1 cellular context compared by ENCODE assay signal in the genomic region with DNA sequence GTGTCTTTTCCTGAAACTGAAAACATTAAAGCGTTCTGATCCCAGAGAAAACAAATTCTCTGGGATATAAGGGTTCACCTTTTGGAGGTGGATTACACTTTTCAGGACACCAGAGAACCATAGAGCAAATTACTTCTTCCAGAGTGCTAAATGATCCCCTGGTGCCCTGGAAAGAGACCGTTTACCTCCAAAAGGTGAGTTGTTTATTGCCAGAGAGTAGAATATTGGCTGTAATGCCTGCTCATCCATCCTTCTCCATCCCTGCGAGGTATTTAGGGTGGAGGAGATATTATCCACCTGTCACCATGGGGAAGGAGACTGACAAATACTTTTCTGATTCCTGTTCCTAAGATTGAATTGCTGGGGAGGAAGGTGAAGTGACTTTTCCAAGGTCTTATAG.
TF ChIP-seq lines count a peak whose summit lies in the region.

No MANE protein-coding gene starts in this region.

TF ChIP-seq in A549, 52 proteins besides CTCF, POLR2A, EP300 and RAD21 (continued from another document):
- TF ChIP-seq, protein P1, sequence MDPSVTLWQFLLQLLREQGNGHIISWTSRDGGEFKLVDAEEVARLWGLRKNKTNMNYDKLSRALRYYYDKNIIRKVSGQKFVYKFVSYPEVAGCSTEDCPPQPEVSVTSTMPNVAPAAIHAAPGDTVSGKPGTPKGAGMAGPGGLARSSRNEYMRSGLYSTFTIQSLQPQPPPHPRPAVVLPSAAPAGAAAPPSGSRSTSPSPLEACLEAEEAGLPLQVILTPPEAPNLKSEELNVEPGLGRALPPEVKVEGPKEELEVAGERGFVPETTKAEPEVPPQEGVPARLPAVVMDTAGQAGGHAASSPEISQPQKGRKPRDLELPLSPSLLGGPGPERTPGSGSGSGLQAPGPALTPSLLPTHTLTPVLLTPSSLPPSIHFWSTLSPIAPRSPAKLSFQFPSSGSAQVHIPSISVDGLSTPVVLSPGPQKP (IDR thresholded peaks at IDR 0.05; ENCODE audit: low read depth, low read length), result no peak
